In genomic region chr12:117390866-117391265, GRCh38 we compare ENCODE assay signal across 8 cellular contexts. TPM values are rescaled to one million over a fixed set of nuclear protein-coding genes. Genes with fewer than 3 reads are reported as not detected.
"Had no signal": no experiment of that assay in that cellular context is flagged by ENCODE, and none has a peak within 500 bp of the region (broad histone marks: within the 10 kb centered on the region; RNA-seq: fewer than 3 reads in every experiment).

No MANE protein-coding gene starts in this region.

- FAIRE-seq: HepG2, HTR-8/SVneo had no signal

- ATAC-seq: HepG2 had no signal

- H3K27ac ChIP-seq: HL-60 had no signal

- DNase-seq: IMR-90, KBM-7, KG1 had no signal

RNA-seq across cellular contexts. Expression of gene NOS1, which starts 29.4 kb away (rescaled TPM):
- total RNA-seq: HepG2, HT-29, IMR-90 had no signal
- polyA plus RNA-seq: HepG2, IgD-negative memory B cell had no signal
